22 cellular contexts compared by ENCODE assay signal in the genomic region with DNA sequence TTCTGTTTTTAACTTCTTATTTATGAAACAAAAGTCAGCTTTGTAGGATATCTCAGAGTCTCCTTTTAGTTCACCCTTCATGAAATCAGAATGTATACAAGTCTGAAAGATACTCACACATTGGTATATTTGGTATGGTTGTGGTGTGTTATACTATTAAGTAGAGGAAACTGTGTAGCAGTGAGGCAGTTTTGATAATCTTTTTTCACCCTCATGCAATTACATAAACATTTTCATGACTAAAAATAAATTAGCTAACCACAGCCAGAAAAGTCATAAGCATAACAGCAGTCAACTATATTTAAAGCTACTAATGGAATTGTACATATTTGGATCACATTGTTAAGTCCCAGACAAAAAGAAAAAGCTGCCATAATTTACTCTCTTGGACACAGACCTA.
"Had no signal": no experiment of that assay in that cellular context is flagged by ENCODE, and none has a peak within 500 bp of the region (broad histone marks: within the 10 kb centered on the region; RNA-seq: fewer than 3 reads in every experiment).

No MANE protein-coding gene starts in this region.

- H3K4me1 Mint-ChIP-seq: activated B cell treated with CpG ODN at 0.5 μM for 24 hours; central memory CD8-positive, alpha-beta T cell; neural crest cell; T-cell had no signal

- FAIRE-seq: endometrium had no signal

- H3K4me3 Mint-ChIP-seq: activated B cell treated with CpG ODN at 0.5 μM for 24 hours; activated CD4-positive, alpha-beta memory T cell treated with anti-CD3 and anti-CD28 coated beads for 36 hours; activated CD8-positive, alpha-beta memory T cell treated with anti-CD3 and anti-CD28 coated beads, Interleukin-2, amount 10 ng/mL, durations not matched to agents 7 days and 5 days; activated naive CD8-positive, alpha-beta T cell treated with anti-CD3 and anti-CD28 coated beads, Interleukin-2, amount 10 ng/mL, durations not matched to agents 7 days and 5 days; activated T-helper 17 cell treated with anti-CD3 and anti-CD28 coated beads, Interleukin-2, amount 50 U/mL, for 72 hours; brain; central memory CD8-positive, alpha-beta T cell; mesothelial cell of epicardium; neural crest cell; T-cell had no signal

- H3K4me1 ChIP-seq: colonic mucosa, suprapubic skin, upper lobe of left lung had no signal

- H3K27me3 Mint-ChIP-seq: activated B cell treated with CpG ODN at 0.5 μM for 24 hours; activated CD4-positive, alpha-beta memory T cell treated with anti-CD3 and anti-CD28 coated beads for 36 hours; activated naive CD8-positive, alpha-beta T cell treated with anti-CD3 and anti-CD28 coated beads, Interleukin-2, amount 10 ng/mL, durations not matched to agents 7 days and 5 days; activated T-helper 17 cell treated with anti-CD3 and anti-CD28 coated beads, Interleukin-2, amount 50 U/mL, for 72 hours; brain; central memory CD8-positive, alpha-beta T cell; progenitor cell of endocrine pancreas; T-cell had no signal

- H3K27me3 ChIP-seq: colonic mucosa, gastroesophageal sphincter, suprapubic skin, upper lobe of left lung had no signal

- H3K27ac Mint-ChIP-seq: activated B cell treated with CpG ODN at 0.5 μM for 24 hours; activated CD4-positive, alpha-beta memory T cell treated with anti-CD3 and anti-CD28 coated beads for 36 hours; activated CD8-positive, alpha-beta memory T cell treated with anti-CD3 and anti-CD28 coated beads, Interleukin-2, amount 10 ng/mL, durations not matched to agents 7 days and 5 days; activated naive CD8-positive, alpha-beta T cell treated with anti-CD3 and anti-CD28 coated beads, Interleukin-2, amount 10 ng/mL, durations not matched to agents 7 days and 5 days; activated T-helper 17 cell treated with anti-CD3 and anti-CD28 coated beads, Interleukin-2, amount 50 U/mL, for 72 hours; progenitor cell of endocrine pancreas; T-cell had no signal

- H3K4me3 ChIP-seq: colonic mucosa, gastroesophageal sphincter, skin epidermis, suprapubic skin, upper lobe of left lung had no signal

- H3K9me3 Mint-ChIP-seq: activated B cell treated with CpG ODN at 0.5 μM for 24 hours; activated CD4-positive, alpha-beta memory T cell treated with anti-CD3 and anti-CD28 coated beads for 36 hours; activated naive CD8-positive, alpha-beta T cell treated with anti-CD3 and anti-CD28 coated beads, Interleukin-2, amount 10 ng/mL, durations not matched to agents 7 days and 5 days; activated T-helper 17 cell treated with anti-CD3 and anti-CD28 coated beads, Interleukin-2, amount 50 U/mL, for 72 hours; central memory CD8-positive, alpha-beta T cell; neural crest cell; T-cell had no signal

- H3K27ac ChIP-seq: colonic mucosa, skin epidermis, suprapubic skin, upper lobe of left lung had no signal

- H3K36me3 ChIP-seq: colonic mucosa, upper lobe of left lung had no signal

- ATAC-seq: activated CD8-positive, alpha-beta memory T cell treated with anti-CD3 and anti-CD28 coated beads, Interleukin-2, amount 10 ng/mL, durations not matched to agents 7 days and 5 days; activated T-helper 17 cell treated with anti-CD3 and anti-CD28 coated beads, Interleukin-2, amount 50 U/mL, for 72 hours; gastroesophageal sphincter; stimulated activated naive CD8-positive, alpha-beta T cell treated with anti-CD3 and anti-CD28 coated beads, Interleukin-15, Interleukin-2, amounts not matched to agents 100 U/mL and 50 U/mL, for 24 hours; T-cell had no signal

- DNase-seq: activated B cell treated with CpG ODN at 0.5 μM for 24 hours; activated CD4-positive, alpha-beta memory T cell treated with anti-CD3 and anti-CD28 coated beads for 36 hours; activated CD4-positive, alpha-beta T cell treated with anti-CD3 and anti-CD28 coated beads for 4 hours; activated CD8-positive, alpha-beta memory T cell treated with anti-CD3 and anti-CD28 coated beads, Interleukin-2, amount 10 ng/mL, durations not matched to agents 7 days and 5 days; activated naive CD4-positive, alpha-beta T cell treated with Interleukin-2 at 50 U/mL for 16 hours; activated naive CD8-positive, alpha-beta T cell treated with anti-CD3 and anti-CD28 coated beads, Interleukin-2, amount 10 ng/mL, durations not matched to agents 7 days and 5 days; activated T-cell treated with anti-CD3 and anti-CD28 coated beads, Interleukin-2, amount 50 U/mL, for 1 hour; amygdala; colonic mucosa; stimulated activated naive CD8-positive, alpha-beta T cell treated with anti-CD3 and anti-CD28 coated beads, Interleukin-15, Interleukin-2, amounts not matched to agents 100 U/mL and 50 U/mL, for 24 hours; T-cell; upper lobe of left lung had no signal

- H3K9me3 ChIP-seq: colonic mucosa, gastroesophageal sphincter, suprapubic skin, upper lobe of left lung had no signal
